8 cellular contexts compared by ENCODE assay signal in genomic region chr11:6927030-6927617, GRCh38. TPM values are rescaled to one million over a fixed set of nuclear protein-coding genes. Genes with fewer than 3 reads are reported as not detected.
DNase-seq lines count a peak whose midpoint lies in the region; ATAC-seq and TF ChIP-seq lines count a peak whose summit lies in the region.

No MANE protein-coding gene starts in this region.

- H3K27ac ChIP-seq in iPS-20b (ENCODE audit: low read length) = no peak overlapping the region
- no peak overlapping the region for H3K27ac ChIP-seq in thymus (ENCODE audit: low read depth)
- no peak overlapping the region for H3K27ac ChIP-seq in caudate nucleus (ENCODE audit: low read depth, low read length)

- H3K9me3 ChIP-seq in iPS-20b (ENCODE audit: insufficient read depth, low read depth, low read length) (no peaks in the 10 kb centered on the region), thymus (ENCODE audit: control insufficient read depth) (no peaks in the 10 kb centered on the region)

- H3K9me3 Mint-ChIP-seq in WTC11 = no peaks in the 10 kb centered on the region

- peak; percentile 26 for DNase-seq in COLO668 (lab: John Stamatoyannopoulos, UW; ENCODE audit: unreplicated experiment)
- no peak for DNase-seq in WTC11 (ENCODE audit: low spot score)
- no peak for DNase-seq in NK-92 (lab: John Stamatoyannopoulos, UW; ENCODE audit: unreplicated experiment)
- no peak for DNase-seq in caudate nucleus (lab: John Stamatoyannopoulos, UW)

- H3K36me3 Mint-ChIP-seq in WTC11 = peaks cover 7% of the 10 kb centered on the region; the same call in 1 of the 2 replicates

- peak; percentile 66 for ATAC-seq in GM19328 (IDR thresholded peaks at IDR 0.05; ENCODE audit: unreplicated experiment)
- peak; percentile 55 for ATAC-seq in HG03342 (IDR thresholded peaks at IDR 0.05; ENCODE audit: unreplicated experiment)
- no peak for ATAC-seq in WTC11

- POLR2A ChIA-PET in WTC11 (lab: Charles Lee) = no interaction called here

- H3K4me1 ChIP-seq in iPS-20b (ENCODE audit: insufficient read depth, low read length) (peaks cover 27% of the 10 kb centered on the region), thymus (ENCODE audit: control insufficient read depth, insufficient read depth, low read length) (no peaks in the 10 kb centered on the region)

- no peaks in the 10 kb centered on the region; the same call in 1 of the 2 replicates for H3K27me3 Mint-ChIP-seq in WTC11 (ENCODE audit: low read depth)

- CTCF ChIA-PET in WTC11 (lab: Charles Lee) = interaction anchor here (2.3 to 4.7 kb wide), 3 partner anchors 110 to 172 kb away, joined by 13 to 22 read pairs (median 14); no protein-coding TSS in a partner anchor

- H3K27me3 ChIP-seq in iPS-20b (ENCODE audit: insufficient read depth, low read length) (peaks cover 8% of the 10 kb centered on the region), thymus (ENCODE audit: control insufficient read depth, insufficient read depth) (peaks cover 4% of the 10 kb centered on the region)

- TF ChIP-seq CTCF in WTC11 (IDR thresholded peaks at IDR 0.05) = no peak

- H3K36me3 ChIP-seq in iPS-20b (ENCODE audit: insufficient read depth, low read depth, low read length) (peaks cover 4% of the 10 kb centered on the region; the same call in 1 of the 2 replicates), thymus (ENCODE audit: control insufficient read depth, insufficient read depth) (no peaks in the 10 kb centered on the region)

- peaks cover 36% of the 10 kb centered on the region for H3K4me1 Mint-ChIP-seq in WTC11

- H3K27ac Mint-ChIP-seq in WTC11 = peak overlapping the region; percentile 80

- H3K4me3 ChIP-seq in iPS-20b (ENCODE audit: low read length) = peak overlapping the region; percentile 98
- peak overlapping the region; percentile 60 for H3K4me3 ChIP-seq in thymus (ENCODE audit: low read length)

- 21% methylated on average over 11 of the region's 11 CpGs for WGBS in thymus

- H3K9ac ChIP-seq in iPS-20b (ENCODE audit: low read depth, low read length) = peak overlapping the region; percentile 93

- H3K4me3 Mint-ChIP-seq in WTC11 = peak overlapping the region; percentile 99

TF ChIP-seq in WTC11, 78 proteins besides CTCF, POLR2A, EP300 and RAD21:
- no peak for TF ChIP-seq RELA (CRISPR knock-in tag; IDR thresholded peaks at IDR 0.05; ENCODE audit: borderline replicate concordance)
- no peak for TF ChIP-seq NR2C2 (CRISPR knock-in tag; IDR thresholded peaks at IDR 0.05)
- TF ChIP-seq, protein P1, sequence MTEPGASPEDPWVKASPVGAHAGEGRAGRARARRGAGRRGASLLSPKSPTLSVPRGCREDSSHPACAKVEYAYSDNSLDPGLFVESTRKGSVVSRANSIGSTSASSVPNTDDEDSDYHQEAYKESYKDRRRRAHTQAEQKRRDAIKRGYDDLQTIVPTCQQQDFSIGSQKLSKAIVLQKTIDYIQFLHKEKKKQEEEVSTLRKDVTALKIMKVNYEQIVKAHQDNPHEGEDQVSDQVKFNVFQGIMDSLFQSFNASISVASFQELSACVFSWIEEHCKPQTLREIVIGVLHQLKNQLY (CRISPR knock-in tag; IDR thresholded peaks at IDR 0.05) = no peak
- no peak for TF ChIP-seq NFATC4 (CRISPR knock-in tag; IDR thresholded peaks at IDR 0.05)
- TF ChIP-seq GRHL2 (CRISPR knock-in tag; IDR thresholded peaks at IDR 0.05; ENCODE audit: insufficient replicate concordance, severe bottlenecking) = no peak
- TF ChIP-seq MXD4 (CRISPR knock-in tag; IDR thresholded peaks at IDR 0.05; ENCODE audit: borderline replicate concordance) = no peak
- TF ChIP-seq ZBTB43 (CRISPR knock-in tag; IDR thresholded peaks at IDR 0.05) = no peak

RNA-seq across cellular contexts. Expression of gene ZNF215, which starts 0.9 kb away (rescaled TPM):
- total RNA-seq in WTC11 (2021) = 13.8 to 15.8 TPM (median 14.1 TPM) in 3 replicates
- 2.2 TPM for polyA plus RNA-seq in thymus

RNA-seq across cellular contexts. Expression of gene OR2D3, which starts 6.3 kb away (rescaled TPM):
- total RNA-seq in WTC11 (2021) = not detected in 3 replicates
- not detected for polyA plus RNA-seq in thymus

RNA-seq across cellular contexts. Expression of gene OR2D2, which starts 34.8 kb away (rescaled TPM):
- total RNA-seq in WTC11 (2021) = 0.16 to 0.26 TPM (median 0.23 TPM) in 3 replicates
- polyA plus RNA-seq in thymus = not detected

RNA-seq across cellular contexts. Expression of gene OR10A4, which starts 50.7 kb away (rescaled TPM):
- total RNA-seq in WTC11 (2021) = not detected in 3 replicates
- not detected for polyA plus RNA-seq in thymus
